ENCODE assay signal across 14 cellular contexts in genomic region chrX:20693071-20693470, GRCh38.
"Had no signal": no experiment of that assay in that cellular context is flagged by ENCODE, and none has a peak within 500 bp of the region (broad histone marks: within the 10 kb centered on the region; RNA-seq: fewer than 3 reads in every experiment).

No MANE protein-coding gene starts in this region.

- H3K4me1 ChIP-seq: stomach had no signal

- H3K27ac ChIP-seq: coronary artery, stomach, WERI-Rb-1 had no signal

- H3K36me3 ChIP-seq: stomach, WERI-Rb-1 had no signal

- H3K36me3 Mint-ChIP-seq: activated naive CD8-positive, alpha-beta T cell treated with anti-CD3 and anti-CD28 coated beads for 36 hours had no signal

- H3K27me3 ChIP-seq: stomach had no signal

- H3K27ac Mint-ChIP-seq: activated CD4-positive, alpha-beta memory T cell treated with anti-CD3 and anti-CD28 coated beads, Interleukin-2, amount 10 ng/mL, durations not matched to agents 7 days and 5 days; activated CD4-positive, alpha-beta T cell treated with anti-CD3 and anti-CD28 coated beads for 36 hours; activated naive CD8-positive, alpha-beta T cell treated with anti-CD3 and anti-CD28 coated beads for 36 hours; activated T-cell treated with anti-CD3 and anti-CD28 coated beads, Interleukin-2, amount 50 U/mL, for 72 hours had no signal

- H3K27me3 Mint-ChIP-seq: activated naive CD8-positive, alpha-beta T cell treated with anti-CD3 and anti-CD28 coated beads for 36 hours had no signal

- ATAC-seq: activated CD4-positive, alpha-beta T cell treated with anti-CD3 and anti-CD28 coated beads for 36 hours; activated T-cell treated with anti-CD3 and anti-CD28 coated beads, Interleukin-2, amount 50 U/mL, for 72 hours had no signal

- H3K9me3 Mint-ChIP-seq: activated CD4-positive, alpha-beta memory T cell treated with anti-CD3 and anti-CD28 coated beads, Interleukin-2, amount 10 ng/mL, durations not matched to agents 7 days and 5 days; activated naive CD8-positive, alpha-beta T cell treated with anti-CD3 and anti-CD28 coated beads for 36 hours had no signal

- DNase-seq: activated CD4-positive, alpha-beta memory T cell treated with anti-CD3 and anti-CD28 coated beads, Interleukin-2, amount 10 ng/mL, durations not matched to agents 7 days and 5 days; activated CD4-positive, alpha-beta T cell treated with anti-CD3 and anti-CD28 coated beads for 36 hours; activated gamma-delta T cell treated with Interleukin-2 at 50 U/mL for 16 hours; activated naive CD8-positive, alpha-beta T cell treated with anti-CD3 and anti-CD28 coated beads for 36 hours; activated T-cell treated with anti-CD3 and anti-CD28 coated beads, Interleukin-2, amount 50 U/mL, for 72 hours; caudate nucleus; effector CD4-positive, alpha-beta T cell; mesendoderm; stimulated activated CD4-positive, alpha-beta T cell treated with anti-CD3 and anti-CD28 coated beads, Interleukin-15, amount 100 ng/mL, for 24 hours; stomach; T-helper 9 cell; WERI-Rb-1 had no signal

- H3K4me3 ChIP-seq: coronary artery, stomach had no signal

- H3K4me1 Mint-ChIP-seq: activated CD4-positive, alpha-beta memory T cell treated with anti-CD3 and anti-CD28 coated beads, Interleukin-2, amount 10 ng/mL, durations not matched to agents 7 days and 5 days; activated CD4-positive, alpha-beta T cell treated with anti-CD3 and anti-CD28 coated beads for 36 hours; activated naive CD8-positive, alpha-beta T cell treated with anti-CD3 and anti-CD28 coated beads for 36 hours; neural crest cell had no signal

- H3K4me3 Mint-ChIP-seq: activated CD4-positive, alpha-beta memory T cell treated with anti-CD3 and anti-CD28 coated beads, Interleukin-2, amount 10 ng/mL, durations not matched to agents 7 days and 5 days; activated CD4-positive, alpha-beta T cell treated with anti-CD3 and anti-CD28 coated beads for 36 hours; activated naive CD8-positive, alpha-beta T cell treated with anti-CD3 and anti-CD28 coated beads for 36 hours; activated T-cell treated with anti-CD3 and anti-CD28 coated beads, Interleukin-2, amount 50 U/mL, for 72 hours; neural crest cell had no signal
